In the genomic region with DNA sequence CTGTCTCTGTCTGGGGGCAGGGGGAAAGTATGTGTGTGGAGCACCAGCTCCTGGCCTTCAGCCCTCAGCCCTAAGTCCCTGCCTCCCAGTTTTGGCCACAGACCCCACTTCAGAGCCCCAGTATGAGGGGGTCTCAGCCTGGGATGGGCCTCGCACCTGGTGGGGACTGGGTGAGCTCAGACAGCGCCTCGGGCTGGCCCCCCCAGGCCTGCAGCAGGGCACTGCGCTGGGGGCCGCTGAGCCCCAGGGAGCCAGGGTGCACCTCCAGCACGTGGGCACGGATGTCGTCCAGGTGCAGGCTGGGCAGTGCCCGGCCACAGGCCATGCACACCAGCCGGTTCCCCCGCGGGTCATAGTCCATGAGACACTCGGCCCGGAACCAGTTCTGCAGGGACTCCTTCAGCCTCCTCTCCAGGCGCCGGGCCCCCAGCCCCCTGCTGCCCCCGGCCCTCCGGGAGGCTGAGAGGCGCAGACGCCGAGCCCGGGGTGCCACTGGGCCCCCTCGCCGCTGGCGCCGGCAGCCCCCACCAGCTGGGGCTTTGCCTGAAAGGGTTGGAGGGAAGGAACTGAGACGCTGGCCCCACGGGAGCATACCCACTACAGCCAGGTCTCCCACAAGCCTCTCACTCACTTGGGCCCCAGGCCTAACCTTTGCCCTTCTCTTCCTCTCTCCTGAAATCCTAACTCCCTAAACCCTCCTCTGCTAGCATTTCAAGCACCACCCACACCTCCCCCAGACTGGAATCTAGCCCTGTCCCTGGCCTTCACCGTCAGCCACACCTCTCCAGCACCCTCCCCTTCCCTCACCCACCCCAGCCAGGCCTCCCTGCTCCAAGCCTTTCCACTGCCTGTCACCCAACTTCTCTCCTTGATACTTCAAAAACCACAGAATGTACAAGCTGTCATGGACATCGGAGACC, we compare ENCODE assay signal across 12 cellular contexts. TPM values are rescaled to one million over a fixed set of nuclear protein-coding genes. Genes with fewer than 3 reads are reported as not detected.
DNase-seq lines count a peak whose midpoint lies in the region; ATAC-seq and TF ChIP-seq lines count a peak whose summit lies in the region.
"Had no signal": no experiment of that assay in that cellular context is flagged by ENCODE, and none has a peak within 500 bp of the region (broad histone marks: within the 10 kb centered on the region; RNA-seq: fewer than 3 reads in every experiment).

No MANE protein-coding gene starts in this region.

- peak overlapping the region; percentile 70 for H2BK120ac ChIP-seq in neuronal stem cell (ENCODE audit: low read depth, low read length)

- peaks cover 25 to 36% (median 34%) of the 10 kb centered on the region in 10 experiments for H3K4me1 ChIP-seq in BLaER1 treated with 17β-estradiol and CSF1 and Interleukin-3, amounts not matched to agents 10 nM and 100 nM
- peaks cover 33 to 42% of the 10 kb centered on the region in 2 donors for H3K4me1 ChIP-seq in neuronal stem cell (ENCODE audit: control insufficient read depth in 2 of 2, insufficient read depth in 1 of 2, low read depth in 1 of 2, low read length in 2 of 2)

- no peak overlapping the region for H4K8ac ChIP-seq in neuronal stem cell (ENCODE audit: low read depth, low read length)

- peak overlapping the region in 9 of 11 experiments; percentile 93 to 100 (median 98); a peak in 18 of 22 replicates for H3K4me2 ChIP-seq in BLaER1 treated with 17β-estradiol and CSF1 and Interleukin-3, amounts not matched to agents 10 nM and 100 nM
- H3K4me2 ChIP-seq in neuronal stem cell (ENCODE audit: insufficient read depth, low read length, poor library complexity, severe bottlenecking) = peak overlapping the region; percentile 95

- peak overlapping the region; percentile 77 for H2BK5ac ChIP-seq in neuronal stem cell (ENCODE audit: low read length)

- H3K9ac ChIP-seq in BLaER1 treated with 17β-estradiol and CSF1 and Interleukin-3, amounts not matched to agents 10 nM and 100 nM = peak overlapping the region in 10 of 11 experiments; percentile 16 to 92 (median 55); a peak in 12 of 22 replicates
- H3K9ac ChIP-seq in neuronal stem cell (ENCODE audit: low read depth, low read length, poor library complexity) = peak overlapping the region; percentile 60

- H3K18ac ChIP-seq in neuronal stem cell (ENCODE audit: low read length) = peak overlapping the region; percentile 91

- no peak for TF ChIP-seq POLR2A in NB4 (IDR thresholded peaks at IDR 0.05; ENCODE audit: extremely low read depth, insufficient read length)
- TF ChIP-seq POLR2A in GM18505 (IDR thresholded peaks at IDR 0.05; ENCODE audit: borderline replicate concordance, extremely low read depth, insufficient read depth, insufficient read length) = no peak

- H2BK12ac ChIP-seq in neuronal stem cell (ENCODE audit: low read length) = peak overlapping the region; percentile 82

- H3K4me1 Mint-ChIP-seq in activated T-cell treated with anti-CD3 and anti-CD28 coated beads, Interleukin-2, amount 50 U/mL, for 4 hours (ENCODE audit: low read depth) = peaks cover 6% of the 10 kb centered on the region
- peaks cover 10% of the 10 kb centered on the region for H3K4me1 Mint-ChIP-seq in activated CD4-positive, alpha-beta memory T cell treated with anti-CD3 and anti-CD28 coated beads, Interleukin-2, amount 10 ng/mL, durations not matched to agents 7 days and 5 days

- H3K23ac ChIP-seq in neuronal stem cell (ENCODE audit: low read depth, low read length, poor library complexity) = peak overlapping the region; percentile 95

- H2BK15ac ChIP-seq in neuronal stem cell (ENCODE audit: low read length) = peak overlapping the region; percentile 46

- no peak overlapping the region for H4K91ac ChIP-seq in neuronal stem cell (ENCODE audit: low read depth, low read length, poor library complexity)

- peak; percentile 21 for DNase-seq in NB4 (ENCODE audit: low read depth)
- DNase-seq in fibroblast of villous mesenchyme (ENCODE audit: low read depth) = peak; percentile 32
- DNase-seq in neuronal stem cell (ENCODE audit: low spot score) = no peak
- no peak for DNase-seq in activated T-cell treated with anti-CD3 and anti-CD28 coated beads, Interleukin-2, amount 50 U/mL, for 4 hours
- no peak for DNase-seq in activated CD4-positive, alpha-beta memory T cell treated with anti-CD3 and anti-CD28 coated beads, Interleukin-2, amount 10 ng/mL, durations not matched to agents 7 days and 5 days
- DNase-seq: activated T-cell treated with anti-CD3 and anti-CD28 coated beads, Interleukin-2, amount 50 U/mL, for 1 hour; CD4-positive, CD25-positive, alpha-beta regulatory T cell; NCI-H2029 treated with DMSO at 0.1 percent for 48 hours had no signal

- peaks cover 18 to 65% (median 59%) of the 10 kb centered on the region in 11 experiments for H3K36me3 ChIP-seq in BLaER1 treated with 17β-estradiol and CSF1 and Interleukin-3, amounts not matched to agents 10 nM and 100 nM
- peaks cover 8 to 58% of the 10 kb centered on the region in 2 donors for H3K36me3 ChIP-seq in neuronal stem cell (replicated peaks in 1 of 2; ENCODE audit: control insufficient read depth in 2 of 2, insufficient read depth in 2 of 2, low read length in 2 of 2)

- H3K4ac ChIP-seq in neuronal stem cell (ENCODE audit: low read length) = no peak overlapping the region

- TF ChIP-seq CTCF in NB4 (IDR thresholded peaks at IDR 0.05; ENCODE audit: low read depth, low read length) (no peak), fibroblast of villous mesenchyme (IDR thresholded peaks at IDR 0.05; ENCODE audit: insufficient read depth, low read depth, low read length) (no peak)

- whole genome bisulfite sequencing in neuronal stem cell (ENCODE audit: extremely low coverage in 2 of 2, insufficient read length in 2 of 2, insufficient replicate concordance in 1 of 2), 2 donors = no CpG with 5 or more reads among the region's 30 CpGs

- H3K14ac ChIP-seq in neuronal stem cell (ENCODE audit: low read length) = no peak overlapping the region

- peak overlapping the region in 4 of 11 experiments; percentile 14 to 32 (median 20); a peak in 4 of 22 replicates for H3K27ac ChIP-seq in BLaER1 treated with 17β-estradiol and CSF1 and Interleukin-3, amounts not matched to agents 10 nM and 100 nM
- H3K27ac ChIP-seq in neuronal stem cell (replicated peaks; ENCODE audit: low read length) = peak overlapping the region; percentile 93
- H3K27ac ChIP-seq: upper lobe of left lung had no signal

- H3K9me3 Mint-ChIP-seq in activated T-cell treated with anti-CD3 and anti-CD28 coated beads, Interleukin-2, amount 50 U/mL, for 4 hours = no peaks in the 10 kb centered on the region
- H3K9me3 Mint-ChIP-seq in activated CD4-positive, alpha-beta memory T cell treated with anti-CD3 and anti-CD28 coated beads, Interleukin-2, amount 10 ng/mL, durations not matched to agents 7 days and 5 days = no peaks in the 10 kb centered on the region

- no peak overlapping the region for H3K27ac Mint-ChIP-seq in activated CD4-positive, alpha-beta memory T cell treated with anti-CD3 and anti-CD28 coated beads, Interleukin-2, amount 10 ng/mL, durations not matched to agents 7 days and 5 days
- H3K27ac Mint-ChIP-seq: CD4-positive, CD25-positive, alpha-beta regulatory T cell had no signal

- no peaks in the 10 kb centered on the region for H3K9me3 ChIP-seq in BLaER1 treated with 17β-estradiol and CSF1 and Interleukin-3, amounts not matched to agents 10 nM and 100 nM (replicated peaks in 1 of 11)
- H3K9me3 ChIP-seq in neuronal stem cell (replicated peaks in 1 of 2; ENCODE audit: control insufficient read depth in 2 of 2, insufficient read depth in 1 of 2, low read depth in 1 of 2, low read length in 2 of 2) = no peaks in the 10 kb centered on the region
- H3K9me3 ChIP-seq: upper lobe of left lung had no signal

- H3K36me3 Mint-ChIP-seq in activated T-cell treated with anti-CD3 and anti-CD28 coated beads, Interleukin-2, amount 50 U/mL, for 4 hours (ENCODE audit: insufficient read depth) = no peaks in the 10 kb centered on the region
- H3K36me3 Mint-ChIP-seq in activated CD4-positive, alpha-beta memory T cell treated with anti-CD3 and anti-CD28 coated beads, Interleukin-2, amount 10 ng/mL, durations not matched to agents 7 days and 5 days (ENCODE audit: low read depth) = no peaks in the 10 kb centered on the region
- H3K36me3 Mint-ChIP-seq: CD4-positive, CD25-positive, alpha-beta regulatory T cell had no signal

- H2AK5ac ChIP-seq in neuronal stem cell (ENCODE audit: low read depth, low read length) = peak overlapping the region; percentile 97

- POLR2A ChIA-PET in activated CD4-positive, alpha-beta memory T cell treated with anti-CD3 and anti-CD28 coated beads, Interleukin-2, amount 10 ng/mL, durations not matched to agents 7 days and 5 days (lab: Charles Lee) = no interaction called here

- ATAC-seq in activated T-cell treated with anti-CD3 and anti-CD28 coated beads, Interleukin-2, amount 50 U/mL, for 4 hours = no peak
- no peak for ATAC-seq in GM18505 (IDR thresholded peaks at IDR 0.05; ENCODE audit: unreplicated experiment)
- ATAC-seq in HG02884 (IDR thresholded peaks at IDR 0.05; ENCODE audit: unreplicated experiment) = no peak

- H3K79me1 ChIP-seq in neuronal stem cell (ENCODE audit: low read depth, low read length) = peaks cover 11% of the 10 kb centered on the region

- CTCF ChIA-PET in activated CD4-positive, alpha-beta memory T cell treated with anti-CD3 and anti-CD28 coated beads, Interleukin-2, amount 10 ng/mL, durations not matched to agents 7 days and 5 days (lab: Charles Lee) = interaction anchor here (1.5 kb wide), 1 partner anchor 72 kb away, joined by 3 read pairs; no protein-coding TSS in a partner anchor

- peaks cover 0 to 87% (median 74%) of the 10 kb centered on the region in 11 experiments; a peak in 20 of 22 replicates for H4K20me1 ChIP-seq in BLaER1 treated with 17β-estradiol and CSF1 and Interleukin-3, amounts not matched to agents 10 nM and 100 nM

- no peak overlapping the region for H3K4me3 ChIP-seq in BLaER1 treated with 17β-estradiol and CSF1 and Interleukin-3, amounts not matched to agents 10 nM and 100 nM
- H3K4me3 ChIP-seq in NB4 (ENCODE audit: low read depth, low read length) = no peak overlapping the region
- no peak overlapping the region for H3K4me3 ChIP-seq in fibroblast of villous mesenchyme (ENCODE audit: low read depth, low read length)
- no peak overlapping the region for H3K4me3 ChIP-seq in neuronal stem cell (ENCODE audit: low read length in 2 of 2)
- H3K4me3 ChIP-seq: upper lobe of left lung had no signal

- H3K27me3 ChIP-seq in BLaER1 treated with 17β-estradiol and CSF1 and Interleukin-3, amounts not matched to agents 10 nM and 100 nM = peaks cover 8 to 14% (median 10%) of the 10 kb centered on the region in 11 experiments
- H3K27me3 ChIP-seq in neuronal stem cell (ENCODE audit: control insufficient read depth in 3 of 3, insufficient read depth in 3 of 3, low read depth in 1 of 3, low read length in 3 of 3) = no peaks in the 10 kb centered on the region
- H3K27me3 ChIP-seq: upper lobe of left lung had no signal

- H3K27me3 Mint-ChIP-seq in activated T-cell treated with anti-CD3 and anti-CD28 coated beads, Interleukin-2, amount 50 U/mL, for 4 hours (ENCODE audit: low read depth) = peaks cover 3% of the 10 kb centered on the region
- H3K27me3 Mint-ChIP-seq in activated CD4-positive, alpha-beta memory T cell treated with anti-CD3 and anti-CD28 coated beads, Interleukin-2, amount 10 ng/mL, durations not matched to agents 7 days and 5 days = peaks cover 6% of the 10 kb centered on the region

- H2AFZ ChIP-seq in neuronal stem cell (ENCODE audit: low read length) = no peak overlapping the region

- H3K4me3 Mint-ChIP-seq in activated T-cell treated with anti-CD3 and anti-CD28 coated beads, Interleukin-2, amount 50 U/mL, for 4 hours = no peak overlapping the region
- no peak overlapping the region for H3K4me3 Mint-ChIP-seq in activated CD4-positive, alpha-beta memory T cell treated with anti-CD3 and anti-CD28 coated beads, Interleukin-2, amount 10 ng/mL, durations not matched to agents 7 days and 5 days
- H3K4me3 Mint-ChIP-seq: CD4-positive, CD25-positive, alpha-beta regulatory T cell had no signal

RNA-seq across cellular contexts. Expression of gene ZFTA, which starts 3.6 kb away (rescaled TPM):
- total RNA-seq in fibroblast of villous mesenchyme = 12.2 and 16.0 TPM in 2 replicates
- polyA plus RNA-seq in neuronal stem cell (2013, experiment 1 of 2) = 30.6 TPM
- polyA plus RNA-seq in neuronal stem cell (2013, experiment 2 of 2) = 29.7 TPM
- total RNA-seq in activated T-cell treated with anti-CD3 and anti-CD28 coated beads, Interleukin-2, amount 50 U/mL, for 4 hours = 1 to 10 TPM; 6.3 to 8.6 (median 7.8) TPM
- 1 to 10 TPM; 1.1 to 1.7 TPM for total RNA-seq in activated CD4-positive, alpha-beta memory T cell treated with anti-CD3 and anti-CD28 coated beads, Interleukin-2, amount 10 ng/mL, durations not matched to agents 7 days and 5 days

RNA-seq across cellular contexts. Expression of gene SPINDOC, which starts 48.3 kb away (rescaled TPM):
- total RNA-seq in fibroblast of villous mesenchyme = 24.2 and 25.4 TPM in 2 replicates
- 75.8 TPM for polyA plus RNA-seq in neuronal stem cell (2013, experiment 1 of 2)
- 74.3 TPM for polyA plus RNA-seq in neuronal stem cell (2013, experiment 2 of 2)
- total RNA-seq in activated T-cell treated with anti-CD3 and anti-CD28 coated beads, Interleukin-2, amount 50 U/mL, for 4 hours = 10 to 100 TPM; 24.0 to 28.9 (median 24.5) TPM
- 10 to 100 TPM; 33.2 to 37.2 TPM for total RNA-seq in activated CD4-positive, alpha-beta memory T cell treated with anti-CD3 and anti-CD28 coated beads, Interleukin-2, amount 10 ng/mL, durations not matched to agents 7 days and 5 days

Comparison
In these comparisons a context has a peak if more than half of its experiments do, and no peak if none do; other contexts are left out.
1. DNase-seq: peak in NB4 (single experiment) and fibroblast of villous mesenchyme (single experiment); none in neuronal stem cell (single experiment), activated T-cell treated with anti-CD3 and anti-CD28 coated beads, Interleukin-2, amount 50 U/mL, for 4 hours (single experiment) and activated CD4-positive, alpha-beta memory T cell treated with anti-CD3 and anti-CD28 coated beads, Interleukin-2, amount 10 ng/mL, durations not matched to agents 7 days and 5 days (single experiment).